Comparison of ENCODE assay signal across 9 cellular contexts in the genomic region with DNA sequence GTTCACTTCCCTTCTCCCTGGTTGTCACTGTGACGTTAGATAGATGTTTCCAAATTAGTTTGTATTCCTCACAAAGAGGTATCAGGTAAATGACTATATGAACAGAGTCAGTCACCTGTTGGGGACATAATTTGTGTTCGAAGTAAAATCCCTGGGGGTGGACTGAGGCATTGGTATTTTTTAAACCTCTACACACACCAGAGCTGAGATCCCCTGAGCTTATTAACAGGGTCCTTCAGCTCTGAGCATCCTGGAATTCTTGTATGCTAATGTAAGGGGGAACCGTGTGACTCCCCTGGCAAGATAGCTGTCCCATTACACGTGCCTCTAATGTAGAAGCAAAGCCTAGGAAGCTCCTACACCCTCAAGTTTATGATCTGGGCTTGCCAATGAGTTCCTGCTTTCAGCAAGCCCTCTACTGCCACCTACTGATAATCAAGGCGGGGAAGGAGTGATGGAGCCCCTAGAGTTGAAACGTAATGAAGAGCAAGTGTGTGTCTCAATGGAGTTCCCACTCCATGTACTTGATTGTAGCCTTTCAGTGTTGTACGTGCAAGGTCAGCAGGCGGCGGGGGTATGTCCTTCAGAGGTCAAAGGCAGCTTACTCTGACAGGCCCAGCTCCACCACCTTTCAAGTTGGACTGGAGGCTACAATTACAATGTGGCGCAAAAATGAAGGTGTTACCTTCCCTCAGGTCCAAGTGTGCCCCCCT. TPM values are rescaled to one million over a fixed set of nuclear protein-coding genes. Genes with fewer than 3 reads are reported as not detected.
DNase-seq lines count a peak whose midpoint lies in the region; ATAC-seq and TF ChIP-seq lines count a peak whose summit lies in the region.
"Had no signal": no experiment of that assay in that cellular context is flagged by ENCODE, and none has a peak within 500 bp of the region (broad histone marks: within the 10 kb centered on the region; RNA-seq: fewer than 3 reads in every experiment).

No MANE protein-coding gene starts in this region.

- H3K9ac ChIP-seq in Karpas-422 (ENCODE audit: low read length) = no peak overlapping the region

- H2AFZ ChIP-seq in Karpas-422 (ENCODE audit: low read length) (no peak overlapping the region), osteoblast (ENCODE audit: low read length) (no peak overlapping the region)

- peak; percentile 85 for TF ChIP-seq CTCF in RWPE2 (IDR thresholded peaks at IDR 0.05; ENCODE audit: poor library complexity, severe bottlenecking)
- peak; percentile 92 for TF ChIP-seq CTCF in foreskin fibroblast (IDR thresholded peaks at IDR 0.05; ENCODE audit: low read depth, low read length)
- TF ChIP-seq CTCF in osteoblast (IDR thresholded peaks at IDR 0.05; ENCODE audit: extremely low read depth, low read depth, low read length) = peak; percentile 84

- H3K27me3 ChIP-seq in Karpas-422 (ENCODE audit: low read length) = no peaks in the 10 kb centered on the region
- peaks cover 8% of the 10 kb centered on the region for H3K27me3 ChIP-seq in RWPE2 (ENCODE audit: insufficient read depth, poor library complexity, severe bottlenecking)
- H3K27me3 ChIP-seq in osteoblast (ENCODE audit: insufficient read depth, low read length) = peaks cover 4% of the 10 kb centered on the region

- no peak overlapping the region for H3K27ac ChIP-seq in Karpas-422 (ENCODE audit: low read length)
- H3K27ac ChIP-seq in RWPE2 (ENCODE audit: poor library complexity, severe bottlenecking) = no peak overlapping the region
- H3K27ac ChIP-seq in osteoblast (ENCODE audit: low read depth, low read length) = no peak overlapping the region

- no peak overlapping the region for H3K4me3 ChIP-seq in Karpas-422 (ENCODE audit: low read length)
- no peak overlapping the region for H3K4me3 ChIP-seq in RWPE2 (ENCODE audit: severe bottlenecking)
- no peak overlapping the region for H3K4me3 ChIP-seq in foreskin fibroblast (ENCODE audit: low read depth in 1 of 2, low read length in 2 of 2)
- no peak overlapping the region for H3K4me3 ChIP-seq in osteoblast (ENCODE audit: insufficient read depth, low read length)

- H3K9me2 ChIP-seq in Karpas-422 (replicated peaks; ENCODE audit: insufficient read depth, low read length) = no peaks in the 10 kb centered on the region

- DNase-seq in G401 (ENCODE audit: low spot score) (peak; percentile 90), Karpas-422 (peak; percentile 87), RWPE2 (ENCODE audit: low spot score) (no peak), foreskin fibroblast (peak; percentile 45 to 76), osteoblast (ENCODE audit: insufficient read length, low spot score, missing footprints) (peak; percentile 92), ureter (ENCODE audit: low spot score) (peak; percentile 72)
- DNase-seq in activated effector memory CD4-positive, alpha-beta T cell treated with Interleukin-2 at 50 U/mL for 16 hours = peak; percentile 39

- no peaks in the 10 kb centered on the region for H3K36me3 ChIP-seq in Karpas-422 (ENCODE audit: insufficient read depth, low read length)
- no peaks in the 10 kb centered on the region for H3K36me3 ChIP-seq in RWPE2 (ENCODE audit: low read depth)
- H3K36me3 ChIP-seq in osteoblast (ENCODE audit: insufficient read depth, low read length) = no peaks in the 10 kb centered on the region

- H4K20me1 ChIP-seq in Karpas-422 (ENCODE audit: insufficient read depth, low read depth, low read length) = no peaks in the 10 kb centered on the region
- H4K20me1 ChIP-seq in osteoblast (ENCODE audit: insufficient read depth, low read length) = no peaks in the 10 kb centered on the region

- in situ Hi-C loops in G401 (cut with HindIII; ENCODE audit: low sequenced_read_pairs) = loop anchor here (10.0 kb wide), 1 partner anchor 415 kb away; no protein-coding TSS in a partner anchor

- no peaks in the 10 kb centered on the region for H3K9me3 ChIP-seq in Karpas-422 (ENCODE audit: low read length)
- no peaks in the 10 kb centered on the region for H3K9me3 ChIP-seq in RWPE2 (ENCODE audit: severe bottlenecking)
- no peaks in the 10 kb centered on the region for H3K9me3 ChIP-seq in osteoblast (ENCODE audit: low read depth, low read length)

- peak; percentile 95 for ATAC-seq in GM21723 (IDR thresholded peaks at IDR 0.05; ENCODE audit: unreplicated experiment)
- ATAC-seq in RWPE2 (ENCODE audit: low read depth) = peak; percentile 89

- H3K79me2 ChIP-seq in Karpas-422 (ENCODE audit: low read length) = no peaks in the 10 kb centered on the region
- no peaks in the 10 kb centered on the region for H3K79me2 ChIP-seq in osteoblast (ENCODE audit: insufficient read depth, low read length)

- H3K4me1 ChIP-seq in Karpas-422 (ENCODE audit: low read length) (no peaks in the 10 kb centered on the region), RWPE2 (ENCODE audit: insufficient read depth, poor library complexity, severe bottlenecking) (no peaks in the 10 kb centered on the region), osteoblast (ENCODE audit: insufficient read depth, low read length) (no peaks in the 10 kb centered on the region)

- H3K4me2 ChIP-seq in Karpas-422 (ENCODE audit: low read depth, low read length, poor library complexity, severe bottlenecking) (no peak overlapping the region), osteoblast (ENCODE audit: insufficient read depth, low read length) (no peak overlapping the region)

RNA-seq across cellular contexts. Expression of a gene that starts 14.4 kb away (rescaled TPM):
- not detected in 2 replicates for total RNA-seq in G401 (2014; rRNA removed; shearing (Covaris generic))
- not detected in 2 replicates for total RNA-seq in Karpas-422 (2014; rRNA removed; shearing (Covaris generic); ENCODE audit: low replicate concordance)
- total RNA-seq in osteoblast = not detected in 2 replicates
- not detected for total RNA-seq in ureter
- total RNA-seq: mononuclear cell had no signal

RNA-seq across cellular contexts. Expression of a gene that starts 36.0 kb away (rescaled TPM):
- 8.7 and 29.9 TPM in 2 replicates for total RNA-seq in G401 (2014; rRNA removed; shearing (Covaris generic))
- total RNA-seq in Karpas-422 (2014; rRNA removed; shearing (Covaris generic); ENCODE audit: low replicate concordance) = 8.3 and 26.3 TPM in 2 replicates
- 2.2 and 4.1 TPM in 2 replicates for total RNA-seq in osteoblast
- 17.5 TPM for total RNA-seq in ureter
